Comparison of ENCODE assay signal across 10 cellular contexts in genomic region chr16:49556252-49557069, GRCh38.
DNase-seq lines count a peak whose midpoint lies in the region; ATAC-seq, FAIRE-seq and TF ChIP-seq lines count a peak whose summit lies in the region.
"Had no signal": no experiment of that assay in that cellular context is flagged by ENCODE, and none has a peak within 500 bp of the region (broad histone marks: within the 10 kb centered on the region; RNA-seq: fewer than 3 reads in every experiment).

No MANE protein-coding gene starts in this region.

- no peak for TF ChIP-seq POLR2A in endothelial cell of umbilical vein (IDR thresholded peaks at IDR 0.05; ENCODE audit: low read depth, low read length)

- no peaks in the 10 kb centered on the region for H3K27me3 ChIP-seq in GM23338 (ENCODE audit: insufficient read depth)
- no peaks in the 10 kb centered on the region for H3K27me3 ChIP-seq in endothelial cell of umbilical vein (ENCODE audit: control insufficient read depth in 2 of 2, insufficient read depth in 2 of 2, low read length in 2 of 2)

- H3K9me3 ChIP-seq in endothelial cell of umbilical vein (replicated peaks; ENCODE audit: control insufficient read depth, insufficient read depth, low read length): no peaks in the 10 kb centered on the region

- H2AFZ ChIP-seq in GM23338: no peak overlapping the region
- no peak overlapping the region for H2AFZ ChIP-seq in endothelial cell of umbilical vein (ENCODE audit: low read depth, low read length)

- TF ChIP-seq CTCF in GM23338 (conservative IDR thresholded peaks at IDR 0.05; ENCODE audit: low read depth in 2 of 2) (peak; percentile 60 to 77), endothelial cell of umbilical vein (IDR thresholded peaks at IDR 0.05; ENCODE audit: extremely low read depth in 1 of 2, insufficient read depth in 1 of 2, low read depth in 1 of 2, low read length in 2 of 2) (peak; percentile 24 to 47)

- H3K9me2 ChIP-seq in GM23338 (ENCODE audit: insufficient read depth): 0 out of 2 replicates have a peak, but pooled peaks cover 6% of the 10 kb centered on the region

- H3K27me3 Mint-ChIP-seq in GM23338 (ENCODE audit: insufficient read depth, low read depth, poor library complexity): peaks cover 2% of the 10 kb centered on the region

- dilution Hi-C loops in endothelial cell of umbilical vein (cut with MboI; ENCODE audit: extremely low pct_ligation_motif_present, low sequenced_read_pairs): no loop called here

- no peaks in the 10 kb centered on the region for H3K36me3 ChIP-seq in GM23338 (ENCODE audit: insufficient read depth)
- H3K36me3 ChIP-seq in endothelial cell of umbilical vein (ENCODE audit: control insufficient read depth in 2 of 2, extremely low read depth in 1 of 2, insufficient read depth in 2 of 2, low read length in 2 of 2): no peaks in the 10 kb centered on the region

- H3K9me3 Mint-ChIP-seq in GM23338: no peaks in the 10 kb centered on the region
- H3K9me3 Mint-ChIP-seq: T-helper 1 cell treated with Interleukin-12 subunit alpha and Interleukin-12 subunit beta and Interleukin-4 antibody, amounts not matched to agents 30 μg/mL and 1 μg/mL, for 36 hours had no signal

- H3K9me1 ChIP-seq in endothelial cell of umbilical vein (replicated peaks; ENCODE audit: control insufficient read depth, extremely low read depth, insufficient read depth, low read length): no peaks in the 10 kb centered on the region

- peak; percentile 43 for FAIRE-seq in endothelial cell of umbilical vein (lab: Jason Lieb, UNC)

- H3K9ac ChIP-seq in endothelial cell of umbilical vein (replicated peaks; ENCODE audit: extremely low read depth, insufficient read depth, low read length): no peak overlapping the region

- CTCF ChIA-PET in endothelial cell of umbilical vein (lab: Charles Lee): interaction anchor here (0.5 to 2.1 kb wide), 18 partner anchors 22 to 365 kb away, joined by 3 to 15 read pairs (median 4); no protein-coding TSS in a partner anchor

- H3K27ac ChIP-seq in GM23338 (ENCODE audit: low read depth) (no peak overlapping the region), endothelial cell of umbilical vein (ENCODE audit: insufficient read depth, low read depth, low read length) (no peak overlapping the region)
- H3K27ac ChIP-seq: skin epidermis had no signal

- H3K27ac Mint-ChIP-seq in GM23338: peak overlapping the region; percentile 86
- H3K27ac Mint-ChIP-seq: T-helper 1 cell treated with Interleukin-12 subunit alpha and Interleukin-12 subunit beta and Interleukin-4 antibody, amounts not matched to agents 30 μg/mL and 1 μg/mL, for 36 hours had no signal

- BruUV-seq in endothelial cell of umbilical vein (replicated peaks; lab: Mats Ljungman, UMichigan): no TSS peak

- no peaks in the 10 kb centered on the region for H4K20me1 ChIP-seq in GM23338 (replicated peaks; ENCODE audit: insufficient read depth)
- no peaks in the 10 kb centered on the region for H4K20me1 ChIP-seq in endothelial cell of umbilical vein (replicated peaks; ENCODE audit: control insufficient read depth, extremely low read depth, insufficient read depth, low read length)

- H3K4me3 ChIP-seq in GM23338 (peak overlapping the region; percentile 44), endothelial cell of umbilical vein (replicated peaks in 1 of 3; ENCODE audit: insufficient read depth in 1 of 3, low read depth in 1 of 3, low read length in 3 of 3) (no peak overlapping the region)
- H3K4me3 ChIP-seq: skin epidermis had no signal

- H3K36me3 Mint-ChIP-seq in GM23338 (ENCODE audit: low read depth): no peaks in the 10 kb centered on the region

- intact Hi-C loops in endothelial cell of umbilical vein (cut with micrococcal nuclease): loop anchor here (1.0 to 10.0 kb wide), 4 partner anchors 148 to 366 kb away; no protein-coding TSS in a partner anchor

- H3K4me2 ChIP-seq in GM23338: peak overlapping the region; percentile 73
- H3K4me2 ChIP-seq in endothelial cell of umbilical vein (ENCODE audit: insufficient read depth, low read length): no peak overlapping the region

- DNase-seq in GM23338 (ENCODE audit: low spot score) (peak; percentile 83), NCI-H526 (lab: John Stamatoyannopoulos, UW) (peak; percentile 48 to 51), endothelial cell of umbilical vein (ENCODE audit: low read depth, low spot score) (peak; percentile 47), renal cortical epithelial cell (ENCODE audit: low read depth) (peak; percentile 30), OCI-M2 (lab: John Stamatoyannopoulos, UW; ENCODE audit: unreplicated experiment) (no peak)

- peak; percentile 76 for ATAC-seq in GM23338
- no peak for ATAC-seq in HG03135 (IDR thresholded peaks at IDR 0.05; ENCODE audit: unreplicated experiment)
- no peak for ATAC-seq in GM19455 (IDR thresholded peaks at IDR 0.05; ENCODE audit: unreplicated experiment)
- no peak for ATAC-seq in HG02884 (IDR thresholded peaks at IDR 0.05; ENCODE audit: unreplicated experiment)

- H3K4me1 ChIP-seq in GM23338 (ENCODE audit: insufficient read depth): peaks cover 13% of the 10 kb centered on the region
- no peaks in the 10 kb centered on the region for H3K4me1 ChIP-seq in endothelial cell of umbilical vein (ENCODE audit: control insufficient read depth, extremely low read depth, insufficient read depth, low read length)

- peak overlapping the region; percentile 68; the same call in 2 of the 3 replicates for H3K4me3 Mint-ChIP-seq in GM23338
- H3K4me3 Mint-ChIP-seq: T-helper 1 cell treated with Interleukin-12 subunit alpha and Interleukin-12 subunit beta and Interleukin-4 antibody, amounts not matched to agents 30 μg/mL and 1 μg/mL, for 36 hours had no signal

- H3K79me2 ChIP-seq in GM23338 (replicated peaks; ENCODE audit: insufficient read depth) (no peaks in the 10 kb centered on the region), endothelial cell of umbilical vein (ENCODE audit: control insufficient read depth, insufficient read depth, low read length) (no peaks in the 10 kb centered on the region)

- H3F3A ChIP-seq in GM23338 (replicated peaks; ENCODE audit: low read depth): no peaks in the 10 kb centered on the region

- H3K4me1 Mint-ChIP-seq in GM23338: peaks cover 3% of the 10 kb centered on the region

- POLR2A ChIA-PET in endothelial cell of umbilical vein (lab: Charles Lee): no interaction called here

TF ChIP-seq in GM23338, 12 proteins besides CTCF, POLR2A, EP300 and RAD21:
- no peak for TF ChIP-seq EZH2 (IDR thresholded peaks at IDR 0.05; ENCODE audit: low read depth, unreplicated experiment)
- TF ChIP-seq STAT1 (IDR thresholded peaks at IDR 0.05; ENCODE audit: unreplicated experiment): no peak
- no peak for TF ChIP-seq ZNF331 (CRISPR knock-in tag; IDR thresholded peaks at IDR 0.05; ENCODE audit: low read depth)
- no peak for TF ChIP-seq JUNB (IDR thresholded peaks at IDR 0.05; ENCODE audit: unreplicated experiment)
- TF ChIP-seq CREB1 (CRISPR knock-in tag; IDR thresholded peaks at IDR 0.05; ENCODE audit: low read depth): no peak
- no peak for TF ChIP-seq EZH2phosphoT487 (IDR thresholded peaks at IDR 0.05; ENCODE audit: unreplicated experiment)

TF ChIP-seq in endothelial cell of umbilical vein, 7 proteins besides CTCF, POLR2A, EP300 and RAD21:
- no peak for TF ChIP-seq POLR2AphosphoS5 (IDR thresholded peaks at IDR 0.05; ENCODE audit: insufficient read depth, low read depth, low read length)
- no peak for TF ChIP-seq EZH2 (IDR thresholded peaks at IDR 0.05; ENCODE audit: borderline replicate concordance, low read depth, low read length, severe bottlenecking)
- no peak for TF ChIP-seq MAX (IDR thresholded peaks at IDR 0.05; ENCODE audit: insufficient read depth, insufficient read length)
- no peak for TF ChIP-seq JUN (IDR thresholded peaks at IDR 0.05; ENCODE audit: borderline replicate concordance, insufficient read depth, insufficient read length, low read depth)
- no peak for TF ChIP-seq GATA2 (IDR thresholded peaks at IDR 0.05; ENCODE audit: insufficient read depth, insufficient read length, low read depth, low read length)
- TF ChIP-seq FOS (IDR thresholded peaks at IDR 0.05; ENCODE audit: borderline replicate concordance, insufficient read depth, low read length): no peak
- TF ChIP-seq MYC (IDR thresholded peaks at IDR 0.05; ENCODE audit: low read depth, low read length): no peak
